Comparison of ENCODE assay signal across 17 cellular contexts in the genomic region with DNA sequence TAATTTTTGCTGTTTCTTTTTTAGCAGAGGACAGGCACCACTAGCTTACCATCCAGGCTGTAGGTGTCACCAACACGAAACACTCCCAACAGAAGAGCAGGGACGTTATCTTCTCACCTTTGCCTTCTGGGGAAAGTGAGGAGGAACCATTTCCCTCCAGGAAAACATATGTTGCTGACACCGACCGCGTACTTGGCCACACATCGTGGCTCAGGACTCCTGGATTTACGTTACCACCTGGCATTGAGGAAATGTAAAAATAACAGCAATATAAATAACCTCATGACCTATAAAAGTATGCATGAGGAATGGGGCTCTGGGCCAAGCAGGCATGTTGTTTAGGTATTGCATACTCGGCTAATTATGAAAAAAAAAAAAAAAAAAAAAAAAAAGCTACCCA.
DNase-seq lines count a peak whose midpoint lies in the region; ATAC-seq, FAIRE-seq and TF ChIP-seq lines count a peak whose summit lies in the region.
"Had no signal": no experiment of that assay in that cellular context is flagged by ENCODE, and none has a peak within 500 bp of the region (broad histone marks: within the 10 kb centered on the region; RNA-seq: fewer than 3 reads in every experiment).

No MANE protein-coding gene starts in this region.

- no peaks in the 10 kb centered on the region for H3K9me3 Mint-ChIP-seq in astrocyte (ENCODE audit: unreplicated experiment)
- H3K9me3 Mint-ChIP-seq in effector memory CD8-positive, alpha-beta T cell = peaks cover 7 to 10% of the 10 kb centered on the region in 2 donors
- H3K9me3 Mint-ChIP-seq: CD4-positive, alpha-beta memory T cell; nephron had no signal

- no peak for TF ChIP-seq POLR2A in gastroesophageal sphincter (IDR thresholded peaks at IDR 0.05)

- peaks cover 45% of the 10 kb centered on the region for H3K4me1 Mint-ChIP-seq in astrocyte (ENCODE audit: low read depth, unreplicated experiment)
- no peaks in the 10 kb centered on the region for H3K4me1 Mint-ChIP-seq in effector memory CD8-positive, alpha-beta T cell (ENCODE audit: low read depth in 2 of 2)

- no peak overlapping the region for H3K4me3 Mint-ChIP-seq in astrocyte (ENCODE audit: unreplicated experiment)
- H3K4me3 Mint-ChIP-seq in effector memory CD8-positive, alpha-beta T cell = no peak overlapping the region
- H3K4me3 Mint-ChIP-seq: CD4-positive, alpha-beta memory T cell; nephron had no signal

- H4K20me1 ChIP-seq in astrocyte (ENCODE audit: insufficient read depth, low read length) = no peaks in the 10 kb centered on the region

- H3K4me1 ChIP-seq in right cardiac atrium (ENCODE audit: control insufficient read depth, insufficient read depth, low read length) (no peaks in the 10 kb centered on the region), astrocyte (ENCODE audit: insufficient read depth, low read length) (peaks cover 41% of the 10 kb centered on the region), gastroesophageal sphincter (peaks cover 0 to 41% (median 8%) of the 10 kb centered on the region in 3 donors)

- H3K27ac ChIP-seq in right cardiac atrium (ENCODE audit: low read length) = no peak overlapping the region
- peak overlapping the region; percentile 96 for H3K27ac ChIP-seq in astrocyte (ENCODE audit: low read depth, low read length)
- peak overlapping the region; percentile 85 to 94 (median 90) for H3K27ac ChIP-seq in gastroesophageal sphincter

- H3K9me3 ChIP-seq in right cardiac atrium (ENCODE audit: control insufficient read depth, low read length) = no peaks in the 10 kb centered on the region
- no peaks in the 10 kb centered on the region for H3K9me3 ChIP-seq in astrocyte (ENCODE audit: insufficient read depth, low read depth, low read length)
- H3K9me3 ChIP-seq in gastroesophageal sphincter = no peaks in the 10 kb centered on the region

- ATAC-seq in left ventricle myocardium superior = peak; percentile 21
- no peak for ATAC-seq in right cardiac atrium
- no peak for ATAC-seq in gastroesophageal sphincter
- no peak for ATAC-seq in effector memory CD8-positive, alpha-beta T cell (replicated peaks)
- ATAC-seq: stimulated activated naive CD8-positive, alpha-beta T cell treated with anti-CD3 and anti-CD28 coated beads, Interleukin-15, Interleukin-2, amounts not matched to agents 100 U/mL and 50 U/mL, for 24 hours had no signal

- TF ChIP-seq CTCF in astrocyte (IDR thresholded peaks at IDR 0.05; ENCODE audit: insufficient read depth, low read depth, low read length) = no peak
- no peak for TF ChIP-seq CTCF in gastroesophageal sphincter (IDR thresholded peaks at IDR 0.05)

- TF ChIP-seq EP300 in gastroesophageal sphincter (IDR thresholded peaks at IDR 0.05) = no peak

- H2AFZ ChIP-seq in astrocyte (ENCODE audit: low read depth, low read length) = no peak overlapping the region

- H3K4me2 ChIP-seq in astrocyte (ENCODE audit: low read length) = peak overlapping the region; percentile 80

- 44% methylated on average over 8 of the region's 8 CpGs for WGBS in right cardiac atrium
- WGBS in gastroesophageal sphincter (ENCODE audit: low coverage in 1 of 2), 2 donors = 17 to 22% methylated on average over 5 to 7 of the region's 8 CpGs

- H3K27me3 ChIP-seq in right cardiac atrium (ENCODE audit: control insufficient read depth, insufficient read depth) = no peaks in the 10 kb centered on the region
- no peaks in the 10 kb centered on the region for H3K27me3 ChIP-seq in astrocyte (ENCODE audit: insufficient read depth, low read length)
- H3K27me3 ChIP-seq in gastroesophageal sphincter = no peaks in the 10 kb centered on the region

- peaks cover under 1% of the 10 kb centered on the region for H3K36me3 Mint-ChIP-seq in astrocyte (ENCODE audit: low read depth, unreplicated experiment)
- H3K36me3 Mint-ChIP-seq in effector memory CD8-positive, alpha-beta T cell (ENCODE audit: insufficient read depth) = no peaks in the 10 kb centered on the region
- H3K36me3 Mint-ChIP-seq: CD4-positive, alpha-beta memory T cell had no signal

- no peaks in the 10 kb centered on the region for H3K36me3 ChIP-seq in astrocyte (ENCODE audit: insufficient read depth, low read length)
- H3K36me3 ChIP-seq in gastroesophageal sphincter = no peaks in the 10 kb centered on the region

- DNase-seq in left ventricle myocardium superior = no peak
- DNase-seq in right cardiac atrium = no peak
- DNase-seq in astrocyte (ENCODE audit: low read depth) = peak; percentile 60
- no peak for DNase-seq in effector memory CD8-positive, alpha-beta T cell
- DNase-seq in SIG-M5 (lab: John Stamatoyannopoulos, UW) = no peak
- DNase-seq in mesenteric fat pad (ENCODE audit: low spot score) = no peak
- DNase-seq in GM03348 (ENCODE audit: low spot score) = no peak
- DNase-seq: activated CD4-positive, alpha-beta T cell treated with anti-CD3 and anti-CD28 coated beads for 48 hours; activated CD8-positive, alpha-beta memory T cell treated with anti-CD3 and anti-CD28 coated beads, Interleukin-2, amount 50 U/mL, for 48 hours; CD4-positive, alpha-beta memory T cell; GOT3; NCI-H1436 treated with DMSO at 0.1 percent for 48 hours; NCI-H345; stimulated activated naive CD8-positive, alpha-beta T cell treated with anti-CD3 and anti-CD28 coated beads, Interleukin-15, Interleukin-2, amounts not matched to agents 100 U/mL and 50 U/mL, for 24 hours had no signal

- intact Hi-C loops in left ventricle myocardium superior (cut with micrococcal nuclease) (no loop called here), right cardiac atrium (cut with DNase I) (no loop called here)

- H3K27ac Mint-ChIP-seq in astrocyte (ENCODE audit: unreplicated experiment) = peak overlapping the region; percentile 72
- H3K27ac Mint-ChIP-seq in effector memory CD8-positive, alpha-beta T cell = no peak overlapping the region
- H3K27ac Mint-ChIP-seq: CD4-positive, alpha-beta memory T cell; nephron had no signal

- H3K27me3 Mint-ChIP-seq in astrocyte (ENCODE audit: low read depth, unreplicated experiment) = no peaks in the 10 kb centered on the region
- H3K27me3 Mint-ChIP-seq in effector memory CD8-positive, alpha-beta T cell = peaks cover 0 to 15% of the 10 kb centered on the region in 2 donors
- H3K27me3 Mint-ChIP-seq: CD4-positive, alpha-beta memory T cell had no signal

- H3K4me3 ChIP-seq in right cardiac atrium (ENCODE audit: low read length) (no peak overlapping the region), astrocyte (ENCODE audit: insufficient read depth, low read depth, low read length) (no peak overlapping the region), gastroesophageal sphincter (no peak overlapping the region)

- no peaks in the 10 kb centered on the region for H3K79me2 ChIP-seq in astrocyte (ENCODE audit: insufficient read depth, low read length)

- FAIRE-seq in astrocyte (lab: Jason Lieb, UNC) = no peak
- FAIRE-seq: A204.1 had no signal

- peak overlapping the region; percentile 86 for H3K9ac ChIP-seq in astrocyte (ENCODE audit: low read length)
